8 cellular contexts compared by ENCODE assay signal in genomic region chr2:68466361-68466777, GRCh38. TPM values are rescaled to one million over a fixed set of nuclear protein-coding genes. Genes with fewer than 3 reads are reported as not detected.
DNase-seq lines count a peak whose midpoint lies in the region; ATAC-seq, FAIRE-seq and TF ChIP-seq lines count a peak whose summit lies in the region.

No MANE protein-coding gene starts in this region.

- CTCF ChIA-PET in H1 (lab: Charles Lee; ENCODE audit: partially characterized antibody): interaction anchor here (0.6 to 5.8 kb wide), 19 partner anchors 8 to 595 kb away, joined by 3 to 46 read pairs (median 4); no protein-coding TSS in a partner anchor

- TF ChIP-seq CTCF in H1 (IDR thresholded peaks at IDR 0.05; ENCODE audit: control extremely low read depth in 1 of 3, insufficient read depth in 1 of 3, low read depth in 1 of 3, low read length in 3 of 3): no peak
- peak in 2 of 3 experiments; percentile 10 to 19 for TF ChIP-seq CTCF in testis (IDR thresholded peaks at IDR 0.05)

- no peak overlapping the region for H3K14ac ChIP-seq in H1 (ENCODE audit: insufficient read length)

- no peak overlapping the region for H3K4ac ChIP-seq in H1 (replicated peaks; ENCODE audit: insufficient read length, low read depth, low read length)

- no peaks in the 10 kb centered on the region for H3K27me3 Mint-ChIP-seq in natural killer cell treated with Interleukin-12 subunit alpha and Interleukin-12 subunit beta and Interleukin-15 and Interleukin-18, amount 100 ng/mL, for 72 hours

- H3K9me3 Mint-ChIP-seq in natural killer cell treated with Interleukin-12 subunit alpha and Interleukin-12 subunit beta and Interleukin-15 and Interleukin-18, amount 100 ng/mL, for 72 hours: no peaks in the 10 kb centered on the region

- no peak for FAIRE-seq in H1 (lab: Jason Lieb, UNC)

- no peak overlapping the region for H2AK5ac ChIP-seq in H1 (ENCODE audit: low read depth, low read length)

- H3K36me3 ChIP-seq in BLaER1 treated with 17β-estradiol and CSF1 and Interleukin-3, amounts not matched to agents 10 nM and 100 nM: no peaks in the 10 kb centered on the region; a peak in 1 of 22 replicates
- H3K36me3 ChIP-seq in H1 (ENCODE audit: control insufficient read depth in 2 of 4, insufficient read depth in 4 of 4, low read length in 3 of 4): no peaks in the 10 kb centered on the region
- no peaks in the 10 kb centered on the region for H3K36me3 ChIP-seq in testis (ENCODE audit: low read depth, missing control alignments)

- H3K27ac Mint-ChIP-seq in natural killer cell treated with Interleukin-12 subunit alpha and Interleukin-12 subunit beta and Interleukin-15 and Interleukin-18, amount 100 ng/mL, for 72 hours: peak overlapping the region; percentile 88 to 97

- no peak for TF ChIP-seq EP300 in H1 (IDR thresholded peaks at IDR 0.05; ENCODE audit: borderline replicate concordance in 1 of 2, low read depth in 2 of 2, low read length in 2 of 2)

- H2BK15ac ChIP-seq in H1 (ENCODE audit: low read length): no peak overlapping the region

- peak overlapping the region; percentile 70 to 92 (median 86) for H3K4me3 ChIP-seq in BLaER1 treated with 17β-estradiol and CSF1 and Interleukin-3, amounts not matched to agents 10 nM and 100 nM
- H3K4me3 ChIP-seq in H1 (ENCODE audit: extremely low read depth in 1 of 4, insufficient read depth in 2 of 4, low read depth in 3 of 4, low read length in 4 of 4): peak overlapping the region; percentile 84 to 95 (median 94)
- peak overlapping the region; percentile 76 to 85 for H3K4me3 ChIP-seq in testis

- no peaks in the 10 kb centered on the region for H3K79me1 ChIP-seq in H1 (ENCODE audit: low read depth, low read length)

- H4K5ac ChIP-seq in H1 (ENCODE audit: insufficient read length, low read depth, low read length): no peak overlapping the region

- no peak for TF ChIP-seq RAD21 in H1 (IDR thresholded peaks at IDR 0.05 in 1 of 2, conservative IDR thresholded peaks at IDR 0.05 in 1 of 2; ENCODE audit: low read depth in 2 of 2, low read length in 2 of 2)

- no peak overlapping the region for H3K23ac ChIP-seq in H1 (ENCODE audit: insufficient read length)

- no peaks in the 10 kb centered on the region for H3K36me3 Mint-ChIP-seq in natural killer cell treated with Interleukin-12 subunit alpha and Interleukin-12 subunit beta and Interleukin-15 and Interleukin-18, amount 100 ng/mL, for 72 hours

- H4K91ac ChIP-seq in H1 (replicated peaks; ENCODE audit: insufficient read length, low read length): no peak overlapping the region

- no peak overlapping the region for H2BK12ac ChIP-seq in H1 (ENCODE audit: low read depth, low read length)

- H3K27ac ChIP-seq in BLaER1 treated with 17β-estradiol and CSF1 and Interleukin-3, amounts not matched to agents 10 nM and 100 nM: peak overlapping the region; percentile 37 to 93 (median 79); a peak in 20 of 22 replicates
- H3K27ac ChIP-seq in H1 (ENCODE audit: low read depth, low read length): no peak overlapping the region
- H3K27ac ChIP-seq in testis: peak overlapping the region; percentile 77 to 92

- H3K27me3 ChIP-seq in BLaER1 treated with 17β-estradiol and CSF1 and Interleukin-3, amounts not matched to agents 10 nM and 100 nM: no peaks in the 10 kb centered on the region
- H3K27me3 ChIP-seq in H1 (replicated peaks in 1 of 4; ENCODE audit: control insufficient read depth in 3 of 4, extremely low read depth in 1 of 4, insufficient read depth in 3 of 4, low read length in 3 of 4) (no peaks in the 10 kb centered on the region), testis (no peaks in the 10 kb centered on the region)

- H3K23me2 ChIP-seq in H1 (ENCODE audit: low read depth, low read length): peaks cover 2% of the 10 kb centered on the region; the same call in 1 of the 2 replicates

- 29% methylated on average over 11 of the region's 11 CpGs; no CpG with 5 or more reads in 1 of the 2 experiments for WGBS in H1 (ENCODE audit: extremely low coverage in 1 of 2, insufficient coverage in 1 of 2, insufficient read length in 1 of 2, insufficient replicate concordance in 2 of 2, low coverage in 1 of 2, low lambda C conversion rate in 2 of 2, missing lambda C conversion rate in 1 of 2), 2 experiments
- WGBS in testis, 2 donors: 3 to 5% methylated on average over 11 of the region's 11 CpGs

- peak overlapping the region; percentile 81 to 98 (median 95) for H3K4me2 ChIP-seq in BLaER1 treated with 17β-estradiol and CSF1 and Interleukin-3, amounts not matched to agents 10 nM and 100 nM
- H3K4me2 ChIP-seq in H1 (ENCODE audit: insufficient read depth in 1 of 2, low read depth in 2 of 2, low read length in 2 of 2): peak overlapping the region; percentile 80

- peaks cover 18 to 39% (median 22%) of the 10 kb centered on the region in 10 experiments for H3K4me1 ChIP-seq in BLaER1 treated with 17β-estradiol and CSF1 and Interleukin-3, amounts not matched to agents 10 nM and 100 nM
- H3K4me1 ChIP-seq in H1 (replicated peaks in 1 of 4; ENCODE audit: control insufficient read depth in 3 of 4, insufficient read depth in 4 of 4, low read length in 3 of 4) (no peaks in the 10 kb centered on the region; a peak in 1 of 7 replicates), testis (peaks cover 6% of the 10 kb centered on the region)

- H3K79me2 ChIP-seq in H1 (ENCODE audit: control insufficient read depth in 1 of 2, insufficient read depth in 2 of 2, low read length in 2 of 2): peaks cover 0 to 8% of the 10 kb centered on the region in 2 experiments; a peak in 1 of 4 replicates

- peak overlapping the region; percentile 99 for H3K4me3 Mint-ChIP-seq in natural killer cell treated with Interleukin-12 subunit alpha and Interleukin-12 subunit beta and Interleukin-15 and Interleukin-18, amount 100 ng/mL, for 72 hours

- H2BK20ac ChIP-seq in H1 (ENCODE audit: low read length): no peak overlapping the region

- no peak overlapping the region for H4K8ac ChIP-seq in H1 (ENCODE audit: extremely low read depth, insufficient read depth, low read length)

- no peaks in the 10 kb centered on the region for H4K20me1 ChIP-seq in BLaER1 treated with 17β-estradiol and CSF1 and Interleukin-3, amounts not matched to agents 10 nM and 100 nM
- no peaks in the 10 kb centered on the region for H4K20me1 ChIP-seq in H1 (replicated peaks in 1 of 2; ENCODE audit: control insufficient read depth in 1 of 2, insufficient read depth in 2 of 2, low read length in 2 of 2)

- H3K56ac ChIP-seq in H1 (replicated peaks; ENCODE audit: insufficient read length, low read depth, low read length): no peak overlapping the region

- DNase-seq in LHCN-M2 (ENCODE audit: low read depth): peak; percentile 30
- DNase-seq in activated CD4-positive, alpha-beta T cell treated with anti-CD3 and anti-CD28 coated beads, Interleukin-2, amount 50 U/mL, for 48 hours: peak; percentile 66 to 70
- no peak for DNase-seq in H1 (ENCODE audit: low read depth in 1 of 2, low spot score in 2 of 2)
- no peak for DNase-seq in natural killer cell treated with Interleukin-12 subunit alpha and Interleukin-12 subunit beta and Interleukin-15 and Interleukin-18, amount 100 ng/mL, for 72 hours (ENCODE audit: low spot score)
- peak; percentile 23 for DNase-seq in testis

- no peak for ATAC-seq in natural killer cell treated with Interleukin-12 subunit alpha and Interleukin-12 subunit beta and Interleukin-15 and Interleukin-18, amount 100 ng/mL, for 72 hours
- ATAC-seq in HG03432 (IDR thresholded peaks at IDR 0.05; ENCODE audit: unreplicated experiment): no peak
- ATAC-seq in GM21723 (IDR thresholded peaks at IDR 0.05; ENCODE audit: unreplicated experiment): no peak

- H2BK5ac ChIP-seq in H1 (ENCODE audit: low read depth, low read length): no peak overlapping the region

- peak overlapping the region; percentile 78 to 95 (median 93) for H3K9ac ChIP-seq in BLaER1 treated with 17β-estradiol and CSF1 and Interleukin-3, amounts not matched to agents 10 nM and 100 nM
- no peak overlapping the region for H3K9ac ChIP-seq in H1 (replicated peaks in 1 of 4; ENCODE audit: extremely low read depth in 1 of 4, low read depth in 3 of 4, low read length in 3 of 4)

- POLR2A ChIA-PET in H1 (lab: Charles Lee; ENCODE audit: partially characterized antibody): interaction anchor here (0.9 to 2.1 kb wide), 4 partner anchors 177 to 441 kb away, joined by 3 to 8 read pairs (median 4); partner anchors contain the start of genes PNO1 and PROKR1

- peaks cover 25 to 32% of the 10 kb centered on the region in 2 donors for H3K4me1 Mint-ChIP-seq in natural killer cell treated with Interleukin-12 subunit alpha and Interleukin-12 subunit beta and Interleukin-15 and Interleukin-18, amount 100 ng/mL, for 72 hours (ENCODE audit: low read depth in 2 of 2)

- no peak overlapping the region for H2BK120ac ChIP-seq in H1 (replicated peaks; ENCODE audit: low read depth, low read length)

- no peak overlapping the region for H3K18ac ChIP-seq in H1 (ENCODE audit: extremely low read depth, low read length)

- H2AFZ ChIP-seq in H1 (ENCODE audit: low read length): peak overlapping the region; percentile 97; the same call in 1 of the 2 replicates

- intact Hi-C loops in testis (cut with DNase I; ENCODE audit: low total_unique reads): no loop called here

- H3K9me3 ChIP-seq in BLaER1 treated with 17β-estradiol and CSF1 and Interleukin-3, amounts not matched to agents 10 nM and 100 nM (replicated peaks in 1 of 11): no peaks in the 10 kb centered on the region
- no peaks in the 10 kb centered on the region for H3K9me3 ChIP-seq in H1 (ENCODE audit: insufficient read depth in 2 of 2, low read depth in 1 of 2, low read length in 1 of 2)
- no peaks in the 10 kb centered on the region for H3K9me3 ChIP-seq in testis

- TF ChIP-seq POLR2A in H1 (IDR thresholded peaks at IDR 0.05; ENCODE audit: control extremely low read depth in 1 of 2, low read depth in 2 of 2, low read length in 2 of 2) (no peak), testis (IDR thresholded peaks at IDR 0.05) (no peak)

RNA-seq across cellular contexts. Expression of gene FBXO48, which starts 0.7 kb away (rescaled TPM):
- total RNA-seq in LHCN-M2 (2014; rRNA removed) (0.64 and 1.0 TPM in 2 replicates), testis (1 to 10 TPM; 1.2 to 2.4 TPM)
- 0.26 TPM for polyA plus RNA-seq in LHCN-M2 (2012)
- total RNA-seq in H1 (2021; fragmentation: NEBNext Ultra II Directional; extraction: Animal tissue kit (Norgen Biotek cat#: 25700)): 1.1 TPM in 2 replicates
- polyA plus RNA-seq in H1 (2011; rRNA removed) (1.1 and 1.5 TPM in 2 replicates), testis (ENCODE audit: insufficient read depth, low read depth, low replicate concordance) (1.7 TPM)
- polyA plus RNA-seq in H1 (2011; cell fraction: cytosol; rRNA removed): 1.5 TPM
- polyA plus RNA-seq in H1 (2011; cell fraction: nucleus; rRNA removed): 0.66 TPM
- polyA plus RNA-seq in H1 (2012, experiment 1 of 2): 0.59 to 1.1 TPM (median 0.66 TPM) in 4 replicates
- 0.07 TPM for polyA plus RNA-seq in H1 (2012, experiment 2 of 2)
- 1.4 TPM for polyA plus RNA-seq in H1 (2013, experiment 1 of 2)
- 0.99 TPM for polyA plus RNA-seq in H1 (2013, experiment 2 of 2)
- 1.3 and 1.4 TPM in 2 replicates for polyA minus RNA-seq in H1 (2011; rRNA and poly(A)+ RNA removed)
- polyA minus RNA-seq in H1 (2011; cell fraction: cytosol; rRNA and poly(A)+ RNA removed): 0.44 TPM
- polyA minus RNA-seq in H1 (2011; cell fraction: nucleus; rRNA and poly(A)+ RNA removed): 1.3 TPM
- 1 to 10 TPM; 1.8 to 2.5 TPM for total RNA-seq in natural killer cell treated with Interleukin-12 subunit alpha and Interleukin-12 subunit beta and Interleukin-15 and Interleukin-18, amount 100 ng/mL, for 72 hours

RNA-seq across cellular contexts. Expression of gene APLF, which starts 1.0 kb away (rescaled TPM):
- total RNA-seq in LHCN-M2 (2014; rRNA removed) (2.0 and 3.4 TPM in 2 replicates), testis (10 to 100 TPM; 14.7 to 21.7 TPM)
- 0.80 TPM for polyA plus RNA-seq in LHCN-M2 (2012)
- total RNA-seq in H1 (2021; fragmentation: NEBNext Ultra II Directional; extraction: Animal tissue kit (Norgen Biotek cat#: 25700)): 4.4 and 4.9 TPM in 2 replicates
- polyA plus RNA-seq in H1 (2011; rRNA removed) (7.3 and 10.6 TPM in 2 replicates), testis (ENCODE audit: insufficient read depth, low read depth, low replicate concordance) (6.6 TPM)
- 4.6 TPM for polyA plus RNA-seq in H1 (2011; cell fraction: cytosol; rRNA removed)
- polyA plus RNA-seq in H1 (2011; cell fraction: nucleus; rRNA removed): 7.6 TPM
- 1.8 to 2.4 TPM (median 2.0 TPM) in 4 replicates for polyA plus RNA-seq in H1 (2012, experiment 1 of 2)
- polyA plus RNA-seq in H1 (2012, experiment 2 of 2): 0.18 TPM
- 2.3 TPM for polyA plus RNA-seq in H1 (2013, experiment 1 of 2)
- polyA plus RNA-seq in H1 (2013, experiment 2 of 2): 3.2 TPM
- polyA minus RNA-seq in H1 (2011; rRNA and poly(A)+ RNA removed): 36.3 and 44.3 TPM in 2 replicates
- polyA minus RNA-seq in H1 (2011; cell fraction: cytosol; rRNA and poly(A)+ RNA removed): 6.4 TPM
- polyA minus RNA-seq in H1 (2011; cell fraction: nucleus; rRNA and poly(A)+ RNA removed): 25.6 TPM
- total RNA-seq in natural killer cell treated with Interleukin-12 subunit alpha and Interleukin-12 subunit beta and Interleukin-15 and Interleukin-18, amount 100 ng/mL, for 72 hours: 1 to 10 TPM; 2.0 to 3.2 TPM

Comparison
In these comparisons a context has a peak if more than half of its experiments do, and no peak if none do; other contexts are left out.
1. H3K9ac ChIP-seq: peak in BLaER1 treated with 17β-estradiol and CSF1 and Interleukin-3, amounts not matched to agents 10 nM and 100 nM (11 of 11); none in H1 (0 of 4).
2. DNase-seq: peak in LHCN-M2 (single experiment), activated CD4-positive, alpha-beta T cell treated with anti-CD3 and anti-CD28 coated beads, Interleukin-2, amount 50 U/mL, for 48 hours (2 of 2) and testis (single experiment); none in H1 (0 of 2) and natural killer cell treated with Interleukin-12 subunit alpha and Interleukin-12 subunit beta and Interleukin-15 and Interleukin-18, amount 100 ng/mL, for 72 hours (single experiment).
3. CTCF ChIP-seq: peak in testis (2 of 3); none in H1 (0 of 3).
4. Peak in every context shown above with its lines, with median percentiles within 50 percentile points of each other: H3K4me3 ChIP-seq.